11 cellular contexts compared by ENCODE assay signal in genomic region chr16:87790278-87791023, GRCh38. TPM values are rescaled to one million over a fixed set of nuclear protein-coding genes. Genes with fewer than 3 reads are reported as not detected.
DNase-seq lines count a peak whose midpoint lies in the region; ATAC-seq and TF ChIP-seq lines count a peak whose summit lies in the region.
"Had no signal": no experiment of that assay in that cellular context is flagged by ENCODE, and none has a peak within 500 bp of the region (broad histone marks: within the 10 kb centered on the region; RNA-seq: fewer than 3 reads in every experiment).

No MANE protein-coding gene starts in this region.

- no peaks in the 10 kb centered on the region for H3K4me1 ChIP-seq in adrenal gland (replicated peaks in 1 of 2)

- H3K27ac ChIP-seq in adrenal gland (no peak overlapping the region), layer of hippocampus (ENCODE audit: low read depth, low read length) (peak overlapping the region; percentile 35)
- H3K27ac ChIP-seq: C4-2B had no signal

- 52 to 67% (median 58%) methylated on average over 12 to 16 of the region's 16 CpGs for WGBS in adrenal gland, 4 donors

- no peak for TF ChIP-seq CTCF in adrenal gland (IDR thresholded peaks at IDR 0.05)

- no peak overlapping the region for H3K4me3 ChIP-seq in adrenal gland

- DNase-seq in Right ventricle myocardium superior (no peak), cardiac septum (ENCODE audit: low spot score) (no peak), adrenal gland (peak; percentile 42 to 80 (median 72)), GF-D8 (lab: John Stamatoyannopoulos, UW) (no peak), KG1 (lab: John Stamatoyannopoulos, UW) (no peak), NCI-H510A (lab: John Stamatoyannopoulos, UW) (no peak)
- DNase-seq: activated CD4-positive, CD25-positive, alpha-beta regulatory T cell; stimulated activated naive B cell treated with anti-CD40 and anti-IgM and Interleukin-4, amounts not matched to agents 10 μg/mL and 1 μg/mL and 100 μg/mL, for 72 hours had no signal

- ATAC-seq in Right ventricle myocardium superior (ENCODE audit: poor library complexity) (peak; percentile 89), HG03442 (IDR thresholded peaks at IDR 0.05; ENCODE audit: unreplicated experiment) (no peak)
- ATAC-seq: stimulated activated naive B cell treated with anti-CD40 and anti-IgM and Interleukin-4, amounts not matched to agents 10 μg/mL and 1 μg/mL and 100 μg/mL, for 72 hours had no signal

- TF ChIP-seq POLR2A in adrenal gland (IDR thresholded peaks at IDR 0.05) = no peak

- H3K27me3 ChIP-seq in adrenal gland = no peaks in the 10 kb centered on the region
- H3K27me3 ChIP-seq in layer of hippocampus (ENCODE audit: control insufficient read depth, insufficient read depth, low read length) = no peaks in the 10 kb centered on the region

- H3K9me3 ChIP-seq in adrenal gland (replicated peaks in 1 of 3) = no peaks in the 10 kb centered on the region

- no peaks in the 10 kb centered on the region for H3K36me3 ChIP-seq in adrenal gland (replicated peaks in 1 of 2)

- intact Hi-C loops in Right ventricle myocardium superior (cut with DNase I) (no loop called here), cardiac septum (cut with DNase I) (no loop called here), adrenal gland (cut with DNase I) (no loop called here)

RNA-seq across cellular contexts. Expression of gene KLHDC4, which starts 24.7 kb away (rescaled TPM):
- 8.7 TPM for total RNA-seq in Right ventricle myocardium superior
- total RNA-seq in cardiac septum = 12.6 TPM
- 10 to 100 TPM; 15.4 to 40.1 (median 26.4) TPM for total RNA-seq in adrenal gland
- polyA plus RNA-seq in adrenal gland = 10 to 100 TPM; 15.4 to 94.0 (median 64.8) TPM

Comparison
In these comparisons a context has a peak if more than half of its experiments do, and no peak if none do; other contexts are left out.
1. DNase-seq: peak in adrenal gland (7 of 7); none in Right ventricle myocardium superior (single experiment), cardiac septum (single experiment), GF-D8 (single experiment), KG1 (single experiment) and NCI-H510A (single experiment).